ENCODE assay signal across 27 cellular contexts in genomic region chr5:76345582-76345981, GRCh38.
"Had no signal": no experiment of that assay in that cellular context is flagged by ENCODE, and none has a peak within 500 bp of the region (broad histone marks: within the 10 kb centered on the region; RNA-seq: fewer than 3 reads in every experiment).

No MANE protein-coding gene starts in this region.

- H3K36me3 ChIP-seq: adrenal gland, ascending aorta, brain microvascular endothelial cell, esophagus squamous epithelium, heart left ventricle, sigmoid colon, stomach, suprapubic skin, transverse colon, WERI-Rb-1 had no signal

- DNase-seq: activated CD4-positive, alpha-beta T cell treated with anti-CD3 and anti-CD28 coated beads, Interleukin-2, amount 50 U/mL, for 1 hour; activated CD4-positive, CD25-positive, alpha-beta regulatory T cell treated with anti-CD3 and anti-CD28 coated beads, Interleukin-2, amount 50 U/mL, for 72 hours; activated naive CD4-positive, alpha-beta T cell; activated T-cell treated with anti-CD3 and anti-CD28 coated beads, Interleukin-2, amount 50 U/mL, for 1 hour; adrenal gland; brain microvascular endothelial cell; dorsolateral prefrontal cortex; effector memory CD8-positive, alpha-beta T cell; esophagus squamous epithelium; heart left ventricle; islet precursor cell; naive thymus-derived CD4-positive, alpha-beta T cell; occipital lobe; posterior cingulate gyrus; sigmoid colon; stimulated activated CD4-positive, alpha-beta T cell treated with anti-CD3 and anti-CD28 coated beads, Interleukin-15, amount 100 ng/mL, for 24 hours; stomach; transverse colon; WERI-Rb-1 had no signal

- H3K4me1 ChIP-seq: adrenal gland, ascending aorta, esophagus squamous epithelium, sigmoid colon, suprapubic skin, transverse colon had no signal

- FAIRE-seq: colon, endothelial cell of umbilical vein, urothelium cell line had no signal

- ATAC-seq: effector memory CD8-positive, alpha-beta T cell; heart left ventricle; naive thymus-derived CD4-positive, alpha-beta T cell; stimulated activated memory B cell treated with anti-CD40 and anti-IgM and Interleukin-4, amounts not matched to agents 10 μg/mL and 1 μg/mL and 100 μg/mL, for 72 hours had no signal

- H3K4me2 ChIP-seq: smooth muscle cell had no signal

- H3K4me3 ChIP-seq: adrenal gland, ascending aorta, dorsolateral prefrontal cortex, esophagus squamous epithelium, heart left ventricle, lung, sigmoid colon, smooth muscle cell, stomach, suprapubic skin, transverse colon had no signal

- H3K9me3 ChIP-seq: adrenal gland, ascending aorta, esophagus squamous epithelium, heart left ventricle, sigmoid colon, stomach, suprapubic skin, transverse colon had no signal

- H3K27me3 ChIP-seq: adrenal gland, ascending aorta, brain microvascular endothelial cell, esophagus squamous epithelium, heart left ventricle, sigmoid colon, stomach, suprapubic skin, transverse colon had no signal

- H3K27ac ChIP-seq: adrenal gland, ascending aorta, brain microvascular endothelial cell, dorsolateral prefrontal cortex, esophagus squamous epithelium, heart left ventricle, sigmoid colon, stomach, suprapubic skin, transverse colon, WERI-Rb-1 had no signal
